In the genomic region with DNA sequence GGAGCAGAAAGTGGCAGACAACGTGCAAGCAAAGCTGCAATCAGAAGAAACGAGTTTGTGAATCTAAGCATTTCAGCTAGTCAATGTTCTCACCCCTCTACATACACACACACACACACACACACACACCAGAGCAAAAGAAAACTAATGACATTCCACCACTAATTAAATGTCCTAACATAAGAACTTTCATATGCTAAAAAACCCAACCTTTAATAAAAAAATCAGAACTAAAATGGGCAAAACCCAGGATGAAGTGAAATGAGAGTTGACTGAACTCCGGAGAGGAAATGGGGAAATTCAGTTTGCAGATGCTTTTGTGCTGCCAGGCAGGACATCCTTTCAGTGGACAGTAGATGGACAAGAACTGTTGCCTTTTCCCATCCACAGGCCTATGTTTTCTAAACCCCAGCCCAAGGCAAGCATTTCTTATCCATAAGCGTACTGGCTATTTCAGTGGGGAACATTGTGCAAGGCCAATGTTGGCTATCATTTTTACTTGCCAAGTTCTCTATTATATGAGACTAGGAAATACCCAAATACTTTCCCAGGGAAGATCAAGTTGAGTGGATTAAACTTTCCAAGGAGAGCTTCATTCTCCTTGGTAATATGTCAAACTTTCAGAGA, we compare ENCODE assay signal across 2 cellular contexts.
TF ChIP-seq lines count a peak whose summit lies in the region.

No MANE protein-coding gene starts in this region.

TF ChIP-seq in IMR-90, 13 proteins besides CTCF, POLR2A, EP300 and RAD21:
- TF ChIP-seq, protein P1, sequence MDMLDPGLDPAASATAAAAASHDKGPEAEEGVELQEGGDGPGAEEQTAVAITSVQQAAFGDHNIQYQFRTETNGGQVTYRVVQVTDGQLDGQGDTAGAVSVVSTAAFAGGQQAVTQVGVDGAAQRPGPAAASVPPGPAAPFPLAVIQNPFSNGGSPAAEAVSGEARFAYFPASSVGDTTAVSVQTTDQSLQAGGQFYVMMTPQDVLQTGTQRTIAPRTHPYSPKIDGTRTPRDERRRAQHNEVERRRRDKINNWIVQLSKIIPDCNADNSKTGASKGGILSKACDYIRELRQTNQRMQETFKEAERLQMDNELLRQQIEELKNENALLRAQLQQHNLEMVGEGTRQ (IDR thresholded peaks at IDR 0.05; ENCODE audit: low read depth, low read length): no peak
- TF ChIP-seq MXI1 (IDR thresholded peaks at IDR 0.05; ENCODE audit: borderline replicate concordance, low read depth, low read length) (no peak), CEBPB (IDR thresholded peaks at IDR 0.05; ENCODE audit: low read depth, low read length) (peak; percentile 77)
TF ChIP-seq in IMR-90: peak in this region for 1.

TF ChIP-seq in HepG2, 621 proteins besides CTCF, POLR2A, EP300 and RAD21:
- TF ChIP-seq, protein P2, sequence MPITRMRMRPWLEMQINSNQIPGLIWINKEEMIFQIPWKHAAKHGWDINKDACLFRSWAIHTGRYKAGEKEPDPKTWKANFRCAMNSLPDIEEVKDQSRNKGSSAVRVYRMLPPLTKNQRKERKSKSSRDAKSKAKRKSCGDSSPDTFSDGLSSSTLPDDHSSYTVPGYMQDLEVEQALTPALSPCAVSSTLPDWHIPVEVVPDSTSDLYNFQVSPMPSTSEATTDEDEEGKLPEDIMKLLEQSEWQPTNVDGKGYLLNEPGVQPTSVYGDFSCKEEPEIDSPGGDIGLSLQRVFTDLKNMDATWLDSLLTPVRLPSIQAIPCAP (CRISPR knock-in tag; IDR thresholded peaks at IDR 0.05; ENCODE audit: low read depth): no peak
- 0 out of 2 replicates have a peak, but pooled peaks have one; percentile 20 for TF ChIP-seq FOXP4 (CRISPR knock-in tag; IDR thresholded peaks at IDR 0.05)
TF ChIP-seq in HepG2: peak in this region for 1.
